25 cellular contexts compared by ENCODE assay signal in the genomic region with DNA sequence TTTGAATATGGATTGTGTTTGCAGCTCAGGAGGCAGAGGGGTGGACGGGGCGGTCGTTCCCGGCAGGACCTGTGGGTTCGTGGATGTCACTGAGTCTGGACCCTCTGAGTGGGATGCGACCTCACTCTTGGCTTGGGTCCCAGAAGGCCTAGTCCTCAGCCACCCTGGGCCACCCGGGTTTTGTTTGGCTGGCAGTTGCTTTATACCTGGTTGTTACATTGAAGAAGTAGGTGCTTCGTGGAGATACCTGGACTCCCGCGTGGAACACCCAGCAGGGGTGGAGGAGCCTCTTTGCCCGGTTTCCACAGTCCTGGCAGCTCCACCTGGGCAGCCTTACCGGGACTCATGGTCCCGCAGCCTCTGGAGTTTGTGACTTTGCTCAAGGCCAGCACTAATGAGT.
"Had no signal": no experiment of that assay in that cellular context is flagged by ENCODE, and none has a peak within 500 bp of the region (broad histone marks: within the 10 kb centered on the region; RNA-seq: fewer than 3 reads in every experiment).

No MANE protein-coding gene starts in this region.

- H3K4me3 Mint-ChIP-seq: activated CD4-positive, alpha-beta memory T cell treated with anti-CD3 and anti-CD28 coated beads for 36 hours; activated CD4-positive, alpha-beta T cell treated with anti-CD3 and anti-CD28 coated beads for 36 hours; activated CD4-positive, alpha-beta T cell treated with anti-CD3 and anti-CD28 coated beads, Interleukin-2, amount 10 ng/mL, durations not matched to agents 24 days and 14 days; activated CD8-positive, alpha-beta memory T cell treated with anti-CD3 and anti-CD28 coated beads, Interleukin-2, amount 10 ng/mL, durations not matched to agents 7 days and 5 days; activated CD8-positive, alpha-beta T cell treated with anti-CD3 and anti-CD28 coated beads, Interleukin-2, amount 10 ng/mL, durations not matched to agents 7 days and 5 days; activated naive CD8-positive, alpha-beta T cell; activated T-helper 1 cell treated with anti-CD3 and anti-CD28 coated beads, Interleukin-12 subunit alpha, Interleukin-12 subunit beta, Interleukin-2, Interleukin-4 antibody, amounts not matched to agents 30 ng/mL and 10 ng/mL and 1 ng/mL, durations not matched to agents 14 hours and 24 hours and 36 hours had no signal

- H3K27me3 ChIP-seq: colonic mucosa had no signal

- H3K4me3 ChIP-seq: colonic mucosa, esophagus squamous epithelium, gastroesophageal sphincter, heart right ventricle had no signal

- ATAC-seq: activated CD4-positive, alpha-beta T cell treated with anti-CD3 and anti-CD28 coated beads for 36 hours; activated CD8-positive, alpha-beta memory T cell treated with anti-CD3 and anti-CD28 coated beads, Interleukin-2, amount 10 ng/mL, durations not matched to agents 7 days and 5 days; activated CD8-positive, alpha-beta T cell treated with anti-CD3 and anti-CD28 coated beads, Interleukin-2, amount 10 ng/mL, durations not matched to agents 7 days and 5 days; gastroesophageal sphincter had no signal

- H3K9me3 ChIP-seq: colonic mucosa, esophagus squamous epithelium, gastroesophageal sphincter, heart right ventricle had no signal

- H3K27ac Mint-ChIP-seq: activated CD4-positive, alpha-beta memory T cell treated with anti-CD3 and anti-CD28 coated beads for 36 hours; activated CD4-positive, alpha-beta T cell treated with anti-CD3 and anti-CD28 coated beads for 36 hours; activated CD4-positive, alpha-beta T cell treated with anti-CD3 and anti-CD28 coated beads, Interleukin-2, amount 10 ng/mL, durations not matched to agents 24 days and 14 days; activated CD8-positive, alpha-beta memory T cell treated with anti-CD3 and anti-CD28 coated beads, Interleukin-2, amount 10 ng/mL, durations not matched to agents 7 days and 5 days; activated CD8-positive, alpha-beta T cell treated with anti-CD3 and anti-CD28 coated beads, Interleukin-2, amount 10 ng/mL, durations not matched to agents 7 days and 5 days; activated naive CD8-positive, alpha-beta T cell; activated T-helper 1 cell treated with anti-CD3 and anti-CD28 coated beads, Interleukin-12 subunit alpha, Interleukin-12 subunit beta, Interleukin-2, Interleukin-4 antibody, amounts not matched to agents 30 ng/mL and 10 ng/mL and 1 ng/mL, durations not matched to agents 14 hours and 24 hours and 36 hours had no signal

- H3K4me1 Mint-ChIP-seq: activated CD4-positive, alpha-beta T cell treated with anti-CD3 and anti-CD28 coated beads for 36 hours; activated CD4-positive, alpha-beta T cell treated with anti-CD3 and anti-CD28 coated beads, Interleukin-2, amount 10 ng/mL, durations not matched to agents 24 days and 14 days; activated CD8-positive, alpha-beta memory T cell treated with anti-CD3 and anti-CD28 coated beads, Interleukin-2, amount 10 ng/mL, durations not matched to agents 7 days and 5 days had no signal

- H3K27me3 Mint-ChIP-seq: activated CD4-positive, alpha-beta memory T cell treated with anti-CD3 and anti-CD28 coated beads for 36 hours; activated CD4-positive, alpha-beta T cell treated with anti-CD3 and anti-CD28 coated beads for 36 hours; activated CD4-positive, alpha-beta T cell treated with anti-CD3 and anti-CD28 coated beads, Interleukin-2, amount 10 ng/mL, durations not matched to agents 24 days and 14 days; activated CD8-positive, alpha-beta memory T cell treated with anti-CD3 and anti-CD28 coated beads, Interleukin-2, amount 10 ng/mL, durations not matched to agents 7 days and 5 days had no signal

- H3K36me3 Mint-ChIP-seq: activated CD4-positive, alpha-beta memory T cell treated with anti-CD3 and anti-CD28 coated beads for 36 hours; activated CD8-positive, alpha-beta memory T cell treated with anti-CD3 and anti-CD28 coated beads, Interleukin-2, amount 10 ng/mL, durations not matched to agents 7 days and 5 days; activated naive CD8-positive, alpha-beta T cell had no signal

- DNase-seq: activated CD4-positive, alpha-beta memory T cell treated with anti-CD3 and anti-CD28 coated beads for 36 hours; activated CD4-positive, alpha-beta T cell treated with anti-CD3 and anti-CD28 coated beads for 36 hours; activated CD4-positive, alpha-beta T cell treated with anti-CD3 and anti-CD28 coated beads, Interleukin-2, amount 10 ng/mL, durations not matched to agents 24 days and 14 days; activated CD4-positive, CD25-positive, alpha-beta regulatory T cell; activated CD4-positive, CD25-positive, alpha-beta regulatory T cell treated with anti-CD3 and anti-CD28 coated beads, Interleukin-2, amount 50 U/mL, for 72 hours; activated CD8-positive, alpha-beta memory T cell treated with anti-CD3 and anti-CD28 coated beads, Interleukin-2, amount 10 ng/mL, durations not matched to agents 7 days and 5 days; activated CD8-positive, alpha-beta memory T cell treated with anti-CD3 and anti-CD28 coated beads, Interleukin-2, amount 50 U/mL, for 4 hours; activated CD8-positive, alpha-beta T cell treated with anti-CD3 and anti-CD28 coated beads, Interleukin-2, amount 10 ng/mL, durations not matched to agents 7 days and 5 days; activated gamma-delta T cell; activated naive CD4-positive, alpha-beta T cell treated with anti-CD3 and anti-CD28 coated beads, Interleukin-2, amount 50 U/mL, for 16 hours; activated naive CD4-positive, alpha-beta T cell treated with Interleukin-2 at 50 U/mL for 16 hours; activated T-cell treated with anti-CD3 and anti-CD28 coated beads, Interleukin-2, amount 50 U/mL, for 1 hour; activated T-cell treated with anti-CD3 and anti-CD28 coated beads, Interleukin-2, amount 50 U/mL, for 48 hours; amniotic stem cell; anterior cingulate cortex; colonic mucosa; effector CD8-positive, alpha-beta T cell; esophagus squamous epithelium; foreskin melanocyte; heart right ventricle; T-helper 2 cell had no signal

- H3K27ac ChIP-seq: colonic mucosa, epithelial cell of prostate, esophagus squamous epithelium, gastroesophageal sphincter, heart right ventricle had no signal

- H3K4me1 ChIP-seq: colonic mucosa, esophagus squamous epithelium, gastroesophageal sphincter had no signal

- H3K9me3 Mint-ChIP-seq: activated CD4-positive, alpha-beta memory T cell treated with anti-CD3 and anti-CD28 coated beads for 36 hours; activated CD4-positive, alpha-beta T cell treated with anti-CD3 and anti-CD28 coated beads, Interleukin-2, amount 10 ng/mL, durations not matched to agents 24 days and 14 days; activated T-helper 1 cell treated with anti-CD3 and anti-CD28 coated beads, Interleukin-12 subunit alpha, Interleukin-12 subunit beta, Interleukin-2, Interleukin-4 antibody, amounts not matched to agents 30 ng/mL and 10 ng/mL and 1 ng/mL, durations not matched to agents 14 hours and 24 hours and 36 hours had no signal

- H3K36me3 ChIP-seq: colonic mucosa, esophagus squamous epithelium, gastroesophageal sphincter, heart right ventricle had no signal
